ENCODE assay signal across 8 cellular contexts in genomic region chr22:18730410-18730809, GRCh38.
A peak's percentile ranks its signal among the peaks of the same experiment; 100 is the strongest.
DNase-seq lines count a peak whose midpoint lies in the region; ATAC-seq and TF ChIP-seq lines count a peak whose summit lies in the region.
"Not testable (repeated sequence)": the region's sequence is repeated elsewhere in the genome, so short reads cannot be mapped to it uniquely, and the experiment has no call there.

No MANE protein-coding gene starts in this region.

- intact Hi-C loops in lower lobe of right lung (cut with DNase I); upper lobe of right lung (cut with DNase I): not testable (repeated sequence)

- H3K27me3 ChIP-seq in lower lobe of right lung (ENCODE audit: low read depth); upper lobe of right lung: not testable (repeated sequence)

- not testable (repeated sequence) for H3K9me3 ChIP-seq in lower lobe of right lung, upper lobe of right lung

- H3K4me1 ChIP-seq in lower lobe of right lung, upper lobe of right lung: not testable (repeated sequence)

- H3K4me3 ChIP-seq in fibroblast of mammary gland (ENCODE audit: control insufficient read depth, low read depth, low read length); lower lobe of right lung; upper lobe of right lung: not testable (repeated sequence)

- not testable (repeated sequence) for H3K36me3 ChIP-seq in lower lobe of right lung, upper lobe of right lung

- ATAC-seq in GM19372 (IDR thresholded peaks at IDR 0.05; ENCODE audit: low read depth, unreplicated experiment) (peak; percentile 89), HG03432 (IDR thresholded peaks at IDR 0.05; ENCODE audit: unreplicated experiment) (peak; percentile 92), lower lobe of right lung (peak in 1 of 2 donors; percentile 93), upper lobe of right lung (peak; percentile 90)

- not testable (repeated sequence) for H3K27ac ChIP-seq in lower lobe of right lung, upper lobe of right lung

- DNase-seq in activated CD4-positive, CD25-positive, alpha-beta regulatory T cell treated with anti-CD3 and anti-CD28 coated beads, Interleukin-2, amount 50 U/mL, for 16 hours (ENCODE audit: low read depth, low spot score): peak; percentile 52
- peak; percentile 6 for DNase-seq in activated gamma-delta T cell treated with Interleukin-2 at 50 U/mL for 16 hours
- DNase-seq in fibroblast of mammary gland (ENCODE audit: low read depth): peak; percentile 0
- DNase-seq in lower lobe of right lung: peak; percentile 93
- DNase-seq in stimulated activated CD4-positive, alpha-beta T cell treated with anti-CD3 and anti-CD28 coated beads, Interleukin-12 subunit alpha, Interleukin-12 subunit beta, amount 100 ng/mL, for 48 hours (ENCODE audit: low read depth in 2 of 3, low spot score in 1 of 3): peak; percentile 8 to 58 (median 41)
- DNase-seq in upper lobe of right lung: peak; percentile 91

- not testable (repeated sequence) for TF ChIP-seq CTCF in fibroblast of mammary gland (conservative IDR thresholded peaks at IDR 0.05; ENCODE audit: control insufficient read depth, insufficient read depth, low read depth, low read length); lower lobe of right lung (IDR thresholded peaks at IDR 0.05); upper lobe of right lung (IDR thresholded peaks at IDR 0.05)

Comparison
In these comparisons a context has a peak if more than half of its experiments do, and no peak if none do; other contexts are left out.
1. DNase-seq: peak in every context shown above with its lines; median percentile 93 in lower lobe of right lung; 91 in upper lobe of right lung; 52 in activated CD4-positive, CD25-positive, alpha-beta regulatory T cell treated with anti-CD3 and anti-CD28 coated beads, Interleukin-2, amount 50 U/mL, for 16 hours; 41 in stimulated activated CD4-positive, alpha-beta T cell treated with anti-CD3 and anti-CD28 coated beads, Interleukin-12 subunit alpha, Interleukin-12 subunit beta, amount 100 ng/mL, for 48 hours; 6 in activated gamma-delta T cell treated with Interleukin-2 at 50 U/mL for 16 hours; 0 in fibroblast of mammary gland.